ENCODE assay signal across 18 cellular contexts in genomic region chr13:109293166-109293565, GRCh38.
DNase-seq lines count a peak whose midpoint lies in the region; ATAC-seq, FAIRE-seq and TF ChIP-seq lines count a peak whose summit lies in the region.
"Had no signal": no experiment of that assay in that cellular context is flagged by ENCODE, and none has a peak within 500 bp of the region (broad histone marks: within the 10 kb centered on the region; RNA-seq: fewer than 3 reads in every experiment).

No MANE protein-coding gene starts in this region.

- no peak overlapping the region for H3K27ac Mint-ChIP-seq in stimulated activated naive CD8-positive, alpha-beta T cell treated with anti-CD3 and anti-CD28 coated beads, Interleukin-15, amount 100 ng/mL, for 72 hours
- H3K27ac Mint-ChIP-seq: CD14-positive monocyte; CD4-positive, alpha-beta memory T cell had no signal

- TF ChIP-seq CTCF in bronchial epithelial cell (IDR thresholded peaks at IDR 0.05; ENCODE audit: insufficient read depth, low read length, severe bottlenecking), result no peak

- no peaks in the 10 kb centered on the region for H3K4me1 Mint-ChIP-seq in stimulated activated naive CD8-positive, alpha-beta T cell treated with anti-CD3 and anti-CD28 coated beads, Interleukin-15, amount 100 ng/mL, for 72 hours
- H3K4me1 Mint-ChIP-seq: CD14-positive monocyte; CD4-positive, alpha-beta memory T cell had no signal

- no peak overlapping the region for H3K4me2 ChIP-seq in trophoblast cell (ENCODE audit: low read length)
- H3K4me2 ChIP-seq: BLaER1 had no signal

- peaks cover 13% of the 10 kb centered on the region for H3K9me3 ChIP-seq in trophoblast cell (ENCODE audit: insufficient read depth, low read depth, low read length)
- H3K9me3 ChIP-seq: HAP-1 had no signal

- no peak overlapping the region for H4K12ac ChIP-seq in trophoblast cell (ENCODE audit: low read depth, low read length)

- H2BK12ac ChIP-seq in trophoblast cell (ENCODE audit: low read length), result no peak overlapping the region

- H4K91ac ChIP-seq in trophoblast cell (ENCODE audit: low read depth, low read length), result no peak overlapping the region

- H3K4me3 Mint-ChIP-seq in stimulated activated naive CD8-positive, alpha-beta T cell treated with anti-CD3 and anti-CD28 coated beads, Interleukin-15, amount 100 ng/mL, for 72 hours, result no peak overlapping the region
- H3K4me3 Mint-ChIP-seq: CD14-positive monocyte; CD4-positive, alpha-beta memory T cell had no signal

- H4K8ac ChIP-seq in trophoblast cell (ENCODE audit: low read depth, low read length), result no peak overlapping the region

- H2AK5ac ChIP-seq in trophoblast cell (ENCODE audit: low read length), result no peak overlapping the region

- H3K36me3 ChIP-seq in bronchial epithelial cell (ENCODE audit: control insufficient read depth, insufficient read depth, low read length) (no peaks in the 10 kb centered on the region), trophoblast cell (ENCODE audit: control insufficient read depth in 1 of 2, insufficient read depth in 2 of 2, low read length in 2 of 2) (no peaks in the 10 kb centered on the region)
- H3K36me3 ChIP-seq: HAP-1 had no signal

- no peaks in the 10 kb centered on the region for H3K79me2 ChIP-seq in trophoblast cell (ENCODE audit: control insufficient read depth, insufficient read depth, low read length, poor library complexity)

- H3K9me3 Mint-ChIP-seq in stimulated activated naive CD8-positive, alpha-beta T cell treated with anti-CD3 and anti-CD28 coated beads, Interleukin-15, amount 100 ng/mL, for 72 hours, result peaks cover 0 to 4% of the 10 kb centered on the region in 2 donors

- no peak overlapping the region for H2BK5ac ChIP-seq in trophoblast cell (ENCODE audit: low read depth, low read length, poor library complexity)

- H3K4me3 ChIP-seq in bronchial epithelial cell (ENCODE audit: low read depth, low read length) (no peak overlapping the region), trophoblast cell (ENCODE audit: low read depth, low read length) (peak overlapping the region; percentile 31)
- H3K4me3 ChIP-seq: BLaER1, HAP-1 had no signal

- H3K27me3 ChIP-seq in bronchial epithelial cell (ENCODE audit: control insufficient read depth, insufficient read depth, low read length), result no peaks in the 10 kb centered on the region
- no peaks in the 10 kb centered on the region for H3K27me3 ChIP-seq in trophoblast cell (ENCODE audit: insufficient read depth, low read length)
- H3K27me3 ChIP-seq: BLaER1 had no signal

- WGBS in trophoblast cell (ENCODE audit: extremely low coverage, insufficient coverage, insufficient read length), result 100% methylated on average over 2 of the region's 3 CpGs

- no peaks in the 10 kb centered on the region for H3K4me1 ChIP-seq in trophoblast cell (ENCODE audit: control insufficient read depth in 1 of 2, insufficient read depth in 2 of 2, low read length in 2 of 2)
- H3K4me1 ChIP-seq: HAP-1 had no signal

- peak; percentile 97 for FAIRE-seq in bronchial epithelial cell (lab: Jason Lieb, UNC)
- FAIRE-seq: GM19239 had no signal

- H3K27me3 Mint-ChIP-seq in stimulated activated naive CD8-positive, alpha-beta T cell treated with anti-CD3 and anti-CD28 coated beads, Interleukin-15, amount 100 ng/mL, for 72 hours, result peaks cover 7% of the 10 kb centered on the region

- DNase-seq in stimulated activated naive CD8-positive, alpha-beta T cell treated with anti-CD3 and anti-CD28 coated beads, Interleukin-15, amount 100 ng/mL, for 72 hours, result no peak
- no peak for DNase-seq in stimulated activated naive CD8-positive, alpha-beta T cell treated with anti-CD3 and anti-CD28 coated beads, Interleukin-15, Interleukin-2, amounts not matched to agents 100 U/mL and 50 U/mL, for 24 hours
- no peak for DNase-seq in bronchial epithelial cell (ENCODE audit: low read depth)
- DNase-seq in trophoblast cell, result no peak
- DNase-seq in activated gamma-delta T cell treated with Interleukin-2 at 50 U/mL for 16 hours, result no peak
- DNase-seq in stimulated activated naive CD4-positive, alpha-beta T cell treated with Interleukin-2 at 50 U/mL for 16 hours (lab: John Stamatoyannopoulos, UW), result no peak
- DNase-seq: 8988T; CD4-positive, alpha-beta memory T cell; DMS153; DMS79; GF-D8 had no signal

- H3K18ac ChIP-seq in trophoblast cell (ENCODE audit: low read length), result no peak overlapping the region

- no peaks in the 10 kb centered on the region for H3K79me1 ChIP-seq in trophoblast cell (ENCODE audit: low read length)

- H3K14ac ChIP-seq in trophoblast cell (ENCODE audit: low read length), result no peak overlapping the region

- H2BK120ac ChIP-seq in trophoblast cell (ENCODE audit: insufficient read depth, low read length, poor library complexity), result no peak overlapping the region

- H3K9ac ChIP-seq in trophoblast cell (ENCODE audit: low read length), result no peak overlapping the region
- H3K9ac ChIP-seq: BLaER1 had no signal

- H3K23ac ChIP-seq in trophoblast cell (ENCODE audit: low read length), result no peak overlapping the region

- H2AFZ ChIP-seq in trophoblast cell (ENCODE audit: insufficient read depth, low read length, poor library complexity), result no peak overlapping the region

- H3K27ac ChIP-seq in trophoblast cell (ENCODE audit: low read depth, low read length), result no peak overlapping the region
- H3K27ac ChIP-seq: BLaER1, HL-60 had no signal

- H3K4ac ChIP-seq in trophoblast cell (ENCODE audit: low read depth, low read length), result no peak overlapping the region

- ATAC-seq in stimulated activated naive CD8-positive, alpha-beta T cell treated with anti-CD3 and anti-CD28 coated beads, Interleukin-15, amount 100 ng/mL, for 72 hours, result peak; percentile 37
- no peak for ATAC-seq in stimulated activated naive CD8-positive, alpha-beta T cell treated with anti-CD3 and anti-CD28 coated beads, Interleukin-15, Interleukin-2, amounts not matched to agents 100 U/mL and 50 U/mL, for 24 hours
- ATAC-seq in HG03520 (IDR thresholded peaks at IDR 0.05; ENCODE audit: unreplicated experiment) (no peak), GM18519 (IDR thresholded peaks at IDR 0.05; ENCODE audit: low FRiP score, unreplicated experiment) (no peak)
